In the genomic region with DNA sequence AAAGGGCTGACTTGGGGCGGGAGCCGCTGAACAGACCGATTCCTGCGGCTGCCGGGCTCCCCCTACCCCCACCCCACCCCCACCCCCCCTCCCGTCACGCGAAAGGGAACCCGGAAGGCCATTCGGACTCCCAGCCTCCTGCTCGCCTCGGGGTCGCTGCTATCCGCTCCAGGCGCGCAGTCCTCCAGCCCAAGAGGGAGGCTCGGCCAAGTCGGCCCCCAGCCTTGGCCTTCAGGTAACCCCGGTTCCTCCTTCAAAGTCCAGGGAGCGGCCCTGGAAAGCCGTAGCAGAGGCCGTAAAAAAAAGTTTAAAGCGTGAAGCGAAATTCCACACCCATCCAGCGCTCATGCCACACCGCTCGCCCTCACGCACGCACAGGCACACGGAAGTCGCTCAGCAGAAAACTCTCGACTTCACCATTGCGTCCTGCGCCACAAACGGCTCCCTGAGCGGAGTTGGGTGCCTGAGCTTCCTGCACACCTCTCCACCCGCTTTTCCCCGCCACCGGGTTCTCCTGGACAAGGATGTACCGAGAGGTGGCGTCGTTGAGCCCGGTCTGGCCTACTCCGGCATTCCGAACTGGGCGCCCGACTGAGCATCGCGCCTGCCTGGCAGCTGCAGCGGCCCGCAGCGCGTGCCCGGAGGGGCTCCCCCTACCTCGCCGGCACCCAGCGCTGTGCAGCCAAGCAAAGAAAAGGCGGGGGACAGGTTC, we compare ENCODE assay signal across 8 cellular contexts. TPM values are rescaled to one million over a fixed set of nuclear protein-coding genes. Genes with fewer than 3 reads are reported as not detected.
DNase-seq lines count a peak whose midpoint lies in the region; TF ChIP-seq lines count a peak whose summit lies in the region.

No MANE protein-coding gene starts in this region.

- H3K36me3 Mint-ChIP-seq in type B pancreatic cell: peaks cover 3% of the 10 kb centered on the region
- no peaks in the 10 kb centered on the region for H3K36me3 Mint-ChIP-seq in T-helper 2 cell treated with Interferon-gamma antibody and Interleukin-4, amounts not matched to agents 5 μg/mL and 100 μg/mL, for 36 hours (ENCODE audit: low read depth)

- H3K4me3 Mint-ChIP-seq in type B pancreatic cell: peak overlapping the region; percentile 88
- no peak overlapping the region for H3K4me3 Mint-ChIP-seq in T-helper 2 cell treated with Interferon-gamma antibody and Interleukin-4, amounts not matched to agents 5 μg/mL and 100 μg/mL, for 36 hours

- no peak overlapping the region for H3K27ac Mint-ChIP-seq in type B pancreatic cell
- no peak overlapping the region for H3K27ac Mint-ChIP-seq in T-helper 2 cell treated with Interferon-gamma antibody and Interleukin-4, amounts not matched to agents 5 μg/mL and 100 μg/mL, for 36 hours

- peaks cover 7% of the 10 kb centered on the region for H3K4me1 Mint-ChIP-seq in type B pancreatic cell (ENCODE audit: unreplicated experiment)
- peaks cover 3% of the 10 kb centered on the region for H3K4me1 Mint-ChIP-seq in T-helper 2 cell treated with Interferon-gamma antibody and Interleukin-4, amounts not matched to agents 5 μg/mL and 100 μg/mL, for 36 hours (ENCODE audit: low read depth)

- no peak overlapping the region for H3K27ac ChIP-seq in brain microvascular endothelial cell

- TF ChIP-seq CTCF in brain microvascular endothelial cell (IDR thresholded peaks at IDR 0.05; ENCODE audit: low read depth, low read length, missing control alignments) (peak; percentile 50), type B pancreatic cell (conservative IDR thresholded peaks at IDR 0.05) (peak; percentile 81)

- H3K27me3 ChIP-seq in brain microvascular endothelial cell (replicated peaks): peaks cover 41% of the 10 kb centered on the region

- H3K9me3 Mint-ChIP-seq in type B pancreatic cell: no peaks in the 10 kb centered on the region
- H3K9me3 Mint-ChIP-seq in T-helper 2 cell treated with Interferon-gamma antibody and Interleukin-4, amounts not matched to agents 5 μg/mL and 100 μg/mL, for 36 hours: no peaks in the 10 kb centered on the region

- DNase-seq in stimulated activated CD4-positive, alpha-beta T cell treated with anti-CD3 and anti-CD28 coated beads, Interleukin-15, amount 100 ng/mL, for 24 hours: peak; percentile 72
- DNase-seq in stimulated activated CD4-positive, alpha-beta T cell treated with anti-CD3 and anti-CD28 coated beads, Interleukin-4, amount 100 ng/mL, for 24 hours: no peak
- DNase-seq in brain microvascular endothelial cell (no peak), kidney glomerular epithelial cell (lab: John Stamatoyannopoulos, UW) (peak; percentile 21), type B pancreatic cell (ENCODE audit: extremely low spot score, unreplicated experiment) (peak; percentile 85), NK-92 (lab: John Stamatoyannopoulos, UW; ENCODE audit: unreplicated experiment) (no peak)
- DNase-seq in T-helper 2 cell treated with Interferon-gamma antibody and Interleukin-4, amounts not matched to agents 5 μg/mL and 100 μg/mL, for 36 hours (ENCODE audit: low spot score): no peak
- no peak for DNase-seq in activated CD4-positive, alpha-beta T cell treated with anti-CD3 and anti-CD28 coated beads for 4 hours

- in situ Hi-C loops in brain microvascular endothelial cell (cut with HindIII; ENCODE audit: low pct_ligation_motif_present, low sequenced_read_pairs): no loop called here

- no peaks in the 10 kb centered on the region for H3K36me3 ChIP-seq in brain microvascular endothelial cell (replicated peaks)

- peaks cover 88% of the 10 kb centered on the region for H3K27me3 Mint-ChIP-seq in type B pancreatic cell
- peaks cover 72% of the 10 kb centered on the region for H3K27me3 Mint-ChIP-seq in T-helper 2 cell treated with Interferon-gamma antibody and Interleukin-4, amounts not matched to agents 5 μg/mL and 100 μg/mL, for 36 hours (ENCODE audit: low read depth)

- no peak overlapping the region for H3K4me3 ChIP-seq in brain microvascular endothelial cell (ENCODE audit: low read depth, low read length)

RNA-seq across cellular contexts. Expression of gene SORCS3, which starts 1.4 kb away (rescaled TPM):
- 1.3 and 4.2 TPM in 2 replicates for total RNA-seq in type B pancreatic cell (ENCODE audit: low replicate concordance)

Comparison
In these comparisons a context has a peak if more than half of its experiments do, and no peak if none do; other contexts are left out.
1. DNase-seq: peak in stimulated activated CD4-positive, alpha-beta T cell treated with anti-CD3 and anti-CD28 coated beads, Interleukin-15, amount 100 ng/mL, for 24 hours (single experiment), kidney glomerular epithelial cell (single experiment) and type B pancreatic cell (single experiment); none in stimulated activated CD4-positive, alpha-beta T cell treated with anti-CD3 and anti-CD28 coated beads, Interleukin-4, amount 100 ng/mL, for 24 hours (single experiment), brain microvascular endothelial cell (single experiment), T-helper 2 cell treated with Interferon-gamma antibody and Interleukin-4, amounts not matched to agents 5 μg/mL and 100 μg/mL, for 36 hours (single experiment), NK-92 (single experiment) and activated CD4-positive, alpha-beta T cell treated with anti-CD3 and anti-CD28 coated beads for 4 hours (0 of 2).